Comparison of ENCODE assay signal across 22 cellular contexts in genomic region chrX:117305168-117305766, GRCh38.
"Had no signal": no experiment of that assay in that cellular context is flagged by ENCODE, and none has a peak within 500 bp of the region (broad histone marks: within the 10 kb centered on the region; RNA-seq: fewer than 3 reads in every experiment).

No MANE protein-coding gene starts in this region.

- H3K27ac Mint-ChIP-seq: mesothelial cell of epicardium had no signal

- DNase-seq: cerebellar nuclear complex; dermis blood vessel endothelial cell; dorsolateral prefrontal cortex; effector CD4-positive, alpha-beta T cell; effector memory CD4-positive, alpha-beta T cell; foreskin keratinocyte; heart right ventricle; hippocampal formation; left cardiac atrium; left lung; left ventricle myocardium superior; lower lobe of right lung; mesenchymal stem cell; mucosa of descending colon had no signal

- H3K4me1 ChIP-seq: esophagus muscularis mucosa, foreskin keratinocyte, gastroesophageal sphincter, heart right ventricle, left lung, lower lobe of right lung had no signal

- H3K9me3 ChIP-seq: gastroesophageal sphincter, left lung, lower lobe of right lung, mucosa of descending colon had no signal

- H3K27me3 ChIP-seq: esophagus muscularis mucosa, foreskin keratinocyte, gastroesophageal sphincter, heart right ventricle, left lung had no signal

- H3K36me3 Mint-ChIP-seq: mesothelial cell of epicardium had no signal

- FAIRE-seq: colon, endothelial cell of umbilical vein, frontal cortex, islet of Langerhans had no signal

- H3K4me1 Mint-ChIP-seq: mesothelial cell of epicardium had no signal

- H3K4me3 Mint-ChIP-seq: mesothelial cell of epicardium had no signal

- H3K27ac ChIP-seq: coronary artery, dorsolateral prefrontal cortex, esophagus muscularis mucosa, foreskin keratinocyte, gastroesophageal sphincter, heart right ventricle, left lung, lower lobe of right lung had no signal

- ATAC-seq: foreskin keratinocyte, gastroesophageal sphincter, heart right ventricle, left cardiac atrium, left lung, left ventricle myocardium superior, lower lobe of right lung, mucosa of descending colon had no signal

- H3K4me3 ChIP-seq: coronary artery, dorsolateral prefrontal cortex, esophagus muscularis mucosa, gastroesophageal sphincter, heart right ventricle, left lung, lower lobe of right lung, mucosa of descending colon had no signal

- H3K36me3 ChIP-seq: esophagus muscularis mucosa, gastroesophageal sphincter, heart right ventricle, left lung, lower lobe of right lung had no signal
